8 cellular contexts compared by ENCODE assay signal in genomic region chr13:78609464-78610205, GRCh38. TPM values are rescaled to one million over a fixed set of nuclear protein-coding genes. Genes with fewer than 3 reads are reported as not detected.
DNase-seq lines count a peak whose midpoint lies in the region; ATAC-seq and TF ChIP-seq lines count a peak whose summit lies in the region.

No MANE protein-coding gene starts in this region.

- H3K36me3 ChIP-seq in A673 (ENCODE audit: insufficient read depth, low read length, poor library complexity, severe bottlenecking), result peaks cover 3% of the 10 kb centered on the region

- no TSS peak for BruUV-seq in A673 (replicated peaks; lab: Mats Ljungman, UMichigan)

- H3K27ac Mint-ChIP-seq in chondrocyte (ENCODE audit: unreplicated experiment) (no peak overlapping the region), mesothelial cell of epicardium (no peak overlapping the region)

- H3K27ac ChIP-seq in A673 (ENCODE audit: low read depth, low read length, poor library complexity, severe bottlenecking), result peak overlapping the region; percentile 60

- H3K4me1 Mint-ChIP-seq in chondrocyte (ENCODE audit: low read depth), result peaks cover 21% of the 10 kb centered on the region
- H3K4me1 Mint-ChIP-seq in mesothelial cell of epicardium, result peaks cover 22% of the 10 kb centered on the region

- H3K9me3 Mint-ChIP-seq in chondrocyte (ENCODE audit: low read depth), result no peaks in the 10 kb centered on the region
- H3K9me3 Mint-ChIP-seq in mesothelial cell of epicardium, result no peaks in the 10 kb centered on the region

- no peaks in the 10 kb centered on the region for H3K9me3 ChIP-seq in A673 (ENCODE audit: low read depth, low read length, poor library complexity, severe bottlenecking)

- H3K4me3 Mint-ChIP-seq in chondrocyte (ENCODE audit: unreplicated experiment) (peak overlapping the region; percentile 69), mesothelial cell of epicardium (peak overlapping the region; percentile 55)

- DNase-seq in A673 (ENCODE audit: low spot score) (peak; percentile 61), HFF-Myc (ENCODE audit: extremely low read depth, low read depth) (no peak), chondrocyte (ENCODE audit: low spot score) (no peak), mesothelial cell of epicardium (ENCODE audit: low spot score in 2 of 2, unreplicated experiment in 2 of 2) (no peak), G401 (ENCODE audit: low spot score) (no peak), GOT3 (lab: John Stamatoyannopoulos, UW) (no peak)
- no peak for DNase-seq in stimulated activated CD4-positive, alpha-beta T cell treated with anti-CD3 and anti-CD28 coated beads, Interleukin-15, amount 100 ng/mL, for 24 hours

- CTCF ChIA-PET in A673 (lab: Charles Lee), result no interaction called here

- POLR2A ChIA-PET in A673 (lab: Charles Lee; ENCODE audit: low non-redundant PET), result no interaction called here

- intact Hi-C loops in A673 (cut with micrococcal nuclease; ENCODE audit: unreplicated experiment), result loop anchor here (5.0 to 10.0 kb wide), 4 partner anchors 183 to 925 kb away; no protein-coding TSS in a partner anchor

- no peak for ATAC-seq in HG02885 (IDR thresholded peaks at IDR 0.05; ENCODE audit: poor library complexity, unreplicated experiment)

- in situ Hi-C loops in G401 (cut with HindIII; ENCODE audit: low sequenced_read_pairs), result no loop called here

- H3K27me3 Mint-ChIP-seq in chondrocyte (ENCODE audit: low read depth) (peaks cover 70% of the 10 kb centered on the region), mesothelial cell of epicardium (ENCODE audit: low read depth) (peaks cover 85% of the 10 kb centered on the region)

- peaks cover 25% of the 10 kb centered on the region for H3K4me1 ChIP-seq in A673 (ENCODE audit: insufficient read depth, low read length, poor library complexity, severe bottlenecking)

- peaks cover 48% of the 10 kb centered on the region for H3K27me3 ChIP-seq in A673 (replicated peaks; ENCODE audit: insufficient read depth, low read depth, low read length, poor library complexity)

- H3K36me3 Mint-ChIP-seq in chondrocyte (ENCODE audit: low read depth) (peaks cover 7% of the 10 kb centered on the region), mesothelial cell of epicardium (peaks cover 3% of the 10 kb centered on the region)

- H3K4me3 ChIP-seq in A673 (ENCODE audit: low read depth, low read length, poor library complexity, severe bottlenecking) (peak overlapping the region; percentile 53), HFF-Myc (replicated peaks; ENCODE audit: low read depth, low read length) (peak overlapping the region; percentile 30; the same call in 1 of the 2 replicates)

- no peak for TF ChIP-seq CTCF in A673 (conservative IDR thresholded peaks at IDR 0.05; ENCODE audit: low read depth, low read length)
- no peak for TF ChIP-seq CTCF in HFF-Myc (IDR thresholded peaks at IDR 0.05; ENCODE audit: low read depth, low read length, missing control alignments)
- no peak for TF ChIP-seq CTCF in chondrocyte (IDR thresholded peaks at IDR 0.05)
- no peak for TF ChIP-seq CTCF in mesothelial cell of epicardium (IDR thresholded peaks at IDR 0.05; ENCODE audit: unreplicated experiment)

RNA-seq across cellular contexts. Expression of gene POU4F1, which starts 6.3 kb away (rescaled TPM):
- 12.6 and 16.8 TPM in 2 replicates for total RNA-seq in A673 (2021)
- not detected in 3 replicates for total RNA-seq in chondrocyte
- total RNA-seq in mesothelial cell of epicardium, result not detected in 3 replicates
- total RNA-seq in G401 (2014; rRNA removed; shearing (Covaris generic)), result not detected in 2 replicates

RNA-seq across cellular contexts. Expression of gene OBI1, which starts 49.3 kb away (rescaled TPM):
- total RNA-seq in A673 (2021), result 24.2 and 24.3 TPM in 2 replicates
- total RNA-seq in chondrocyte, result 8.3 to 9.4 TPM (median 8.8 TPM) in 3 replicates
- 15.9 to 16.8 TPM (median 16.5 TPM) in 3 replicates for total RNA-seq in mesothelial cell of epicardium
- 9.2 and 10.7 TPM in 2 replicates for total RNA-seq in G401 (2014; rRNA removed; shearing (Covaris generic))

Comparison
In these comparisons a context has a peak if more than half of its experiments do, and no peak if none do; other contexts are left out.
1. RNA of gene POU4F1, which starts 6.3 kb away (total RNA-seq): 12.6 to 16.8 TPM in A673; not detected in chondrocyte, not detected in mesothelial cell of epicardium and not detected in G401; every median in the first group is over 10 times any median in the second.